In genomic region chr17:57915532-57915931, GRCh38 we compare ENCODE assay signal across 12 cellular contexts. TPM values are rescaled to one million over a fixed set of nuclear protein-coding genes. Genes with fewer than 3 reads are reported as not detected.
DNase-seq lines count a peak whose midpoint lies in the region; ATAC-seq and TF ChIP-seq lines count a peak whose summit lies in the region.
"Had no signal": no experiment of that assay in that cellular context is flagged by ENCODE, and none has a peak within 500 bp of the region (broad histone marks: within the 10 kb centered on the region; RNA-seq: fewer than 3 reads in every experiment).

No MANE protein-coding gene starts in this region.

- no peak overlapping the region for H3K9ac ChIP-seq in OCI-LY3 (ENCODE audit: low read length)
- no peak overlapping the region for H3K9ac ChIP-seq in neuronal stem cell (ENCODE audit: low read depth, low read length, poor library complexity)

- H4K20me1 ChIP-seq in OCI-LY3 (ENCODE audit: insufficient read depth, low read length): no peaks in the 10 kb centered on the region

- H2AK5ac ChIP-seq in neuronal stem cell (ENCODE audit: low read depth, low read length): peak overlapping the region; percentile 73

- no peak overlapping the region for H3K23ac ChIP-seq in neuronal stem cell (ENCODE audit: low read depth, low read length, poor library complexity)

- H3K27ac ChIP-seq in AG04450 (ENCODE audit: low read depth, low read length) (peak overlapping the region; percentile 31), OCI-LY3 (ENCODE audit: low read length) (no peak overlapping the region), neuronal stem cell (replicated peaks; ENCODE audit: low read length) (peak overlapping the region; percentile 89)

- TF ChIP-seq CTCF in AG04450 (IDR thresholded peaks at IDR 0.05; ENCODE audit: low read depth, low read length) (no peak), OCI-LY3 (IDR thresholded peaks at IDR 0.05; ENCODE audit: low read depth, low read length) (no peak)

- POLR2A ChIA-PET in AG04450 (lab: Yijun Ruan, JAX): interaction anchor here (0.9 kb wide), 2 partner anchors 12 to 71 kb away, joined by 3 read pairs; no protein-coding TSS in a partner anchor

- H2BK12ac ChIP-seq in neuronal stem cell (ENCODE audit: low read length): no peak overlapping the region

- intact Hi-C loops in Right ventricle myocardium superior (cut with DNase I): no loop called here

- H3K4ac ChIP-seq in neuronal stem cell (ENCODE audit: low read length): no peak overlapping the region

- H4K91ac ChIP-seq in neuronal stem cell (ENCODE audit: low read depth, low read length, poor library complexity): no peak overlapping the region

- peak overlapping the region; percentile 89 for H3K18ac ChIP-seq in neuronal stem cell (ENCODE audit: low read length)

- H2AFZ ChIP-seq in OCI-LY3 (ENCODE audit: low read depth, low read length) (peak overlapping the region; percentile 39), neuronal stem cell (ENCODE audit: low read length) (no peak overlapping the region)

- WGBS in neuronal stem cell (ENCODE audit: extremely low coverage in 2 of 2, insufficient read length in 2 of 2, insufficient replicate concordance in 1 of 2), 2 donors: no CpG with 5 or more reads among the region's 10 CpGs

- no peak overlapping the region for H2BK5ac ChIP-seq in neuronal stem cell (ENCODE audit: low read length)

- no peak overlapping the region for H3K4me3 ChIP-seq in AG04450 (ENCODE audit: low read depth, low read length)
- no peak overlapping the region for H3K4me3 ChIP-seq in OCI-LY3 (ENCODE audit: low read length)
- peak overlapping the region in 1 of 2 donors; percentile 31 for H3K4me3 ChIP-seq in neuronal stem cell (ENCODE audit: low read length in 2 of 2)

- H3K9me3 ChIP-seq in AG04450 (ENCODE audit: control insufficient read depth, insufficient read depth, low read length): no peaks in the 10 kb centered on the region
- no peaks in the 10 kb centered on the region for H3K9me3 ChIP-seq in OCI-LY3 (ENCODE audit: insufficient read depth, low read length)
- no peaks in the 10 kb centered on the region for H3K9me3 ChIP-seq in neuronal stem cell (replicated peaks in 1 of 2; ENCODE audit: control insufficient read depth in 2 of 2, insufficient read depth in 1 of 2, low read depth in 1 of 2, low read length in 2 of 2)

- no peak for DNase-seq in AG04450 (ENCODE audit: low read depth, low spot score)
- DNase-seq in Right ventricle myocardium superior: peak; percentile 54
- DNase-seq in neuronal stem cell (ENCODE audit: low spot score): no peak
- no peak for DNase-seq in NCI-H2107 (lab: John Stamatoyannopoulos, UW)
- no peak for DNase-seq in NCI-H1436 treated with DMSO at 0.1 percent for 48 hours (lab: John Stamatoyannopoulos, UW)
- DNase-seq in RPMI8226: no peak
- DNase-seq in HuH-7.5 (ENCODE audit: low spot score): no peak
- DNase-seq: activated CD4-positive, alpha-beta T cell treated with anti-CD3 and anti-CD28 coated beads, Interleukin-2, amount 10 ng/mL, durations not matched to agents 7 days and 5 days; activated naive CD4-positive, alpha-beta T cell treated with anti-CD3 and anti-CD28 coated beads for 36 hours; KBM-7 had no signal

- no peak overlapping the region for H4K8ac ChIP-seq in neuronal stem cell (ENCODE audit: low read depth, low read length)

- H3K79me1 ChIP-seq in neuronal stem cell (ENCODE audit: low read depth, low read length): peaks cover 3% of the 10 kb centered on the region

- H2BK120ac ChIP-seq in neuronal stem cell (ENCODE audit: low read depth, low read length): peak overlapping the region; percentile 58

- CTCF ChIA-PET in AG04450 (lab: Charles Lee): interaction anchor here (1.1 to 1.3 kb wide), 2 partner anchors 11 to 41 kb away, joined by 3 to 6 read pairs; no protein-coding TSS in a partner anchor

- H3K79me2 ChIP-seq in OCI-LY3 (ENCODE audit: low read length): no peaks in the 10 kb centered on the region

- H2BK15ac ChIP-seq in neuronal stem cell (ENCODE audit: low read length): no peak overlapping the region

- H3K4me1 ChIP-seq in OCI-LY3 (ENCODE audit: low read length) (peaks cover 18% of the 10 kb centered on the region), neuronal stem cell (ENCODE audit: control insufficient read depth in 2 of 2, insufficient read depth in 1 of 2, low read depth in 1 of 2, low read length in 2 of 2) (peaks cover 60 to 70% of the 10 kb centered on the region in 2 donors)

- H3K36me3 ChIP-seq in OCI-LY3 (replicated peaks; ENCODE audit: low read depth, low read length): no peaks in the 10 kb centered on the region
- no peaks in the 10 kb centered on the region for H3K36me3 ChIP-seq in neuronal stem cell (replicated peaks in 1 of 2; ENCODE audit: control insufficient read depth in 2 of 2, insufficient read depth in 2 of 2, low read length in 2 of 2)

- H3K14ac ChIP-seq in neuronal stem cell (ENCODE audit: low read length): no peak overlapping the region

- H3K4me2 ChIP-seq in OCI-LY3 (ENCODE audit: low read length): peak overlapping the region; percentile 34
- H3K4me2 ChIP-seq in neuronal stem cell (ENCODE audit: insufficient read depth, low read length, poor library complexity, severe bottlenecking): peak overlapping the region; percentile 37

- peak; percentile 28 for ATAC-seq in Right ventricle myocardium superior (ENCODE audit: poor library complexity)
- ATAC-seq: SK-N-SH treated with all-trans-retinoic acid at 6 μM for 48 hours had no signal

- no peaks in the 10 kb centered on the region for H3K27me3 ChIP-seq in AG04450 (ENCODE audit: control insufficient read depth, insufficient read depth, low read length)
- peaks cover 18% of the 10 kb centered on the region for H3K27me3 ChIP-seq in OCI-LY3 (ENCODE audit: low read depth, low read length)
- H3K27me3 ChIP-seq in neuronal stem cell (ENCODE audit: control insufficient read depth in 3 of 3, insufficient read depth in 3 of 3, low read depth in 1 of 3, low read length in 3 of 3): no peaks in the 10 kb centered on the region

RNA-seq across cellular contexts. Expression of gene CUEDC1, which starts 39.7 kb away (rescaled TPM):
- polyA plus RNA-seq in AG04450 (2011; rRNA removed): 21.6 and 27.6 TPM in 2 replicates
- 20.9 and 22.6 TPM in 2 replicates for polyA minus RNA-seq in AG04450 (2011; rRNA and poly(A)+ RNA removed)
- 44.6 TPM for total RNA-seq in Right ventricle myocardium superior
- polyA plus RNA-seq in neuronal stem cell (2013, experiment 1 of 2): 23.4 TPM
- 22.7 TPM for polyA plus RNA-seq in neuronal stem cell (2013, experiment 2 of 2)
